8 cellular contexts compared by ENCODE assay signal in genomic region chr7:44847920-44848634, GRCh38. TPM values are rescaled to one million over a fixed set of nuclear protein-coding genes. Genes with fewer than 3 reads are reported as not detected.
DNase-seq lines count a peak whose midpoint lies in the region; ATAC-seq, FAIRE-seq and TF ChIP-seq lines count a peak whose summit lies in the region.

Gene H2AZ2 (minus strand): TSS chr7:44848087. CDS start chr7:44847971, 116 bp downstream.

- TF ChIP-seq CTCF in AG10803 (conservative IDR thresholded peaks at IDR 0.05; ENCODE audit: low read length) = no peak

- ATAC-seq in GM19043 (IDR thresholded peaks at IDR 0.05; ENCODE audit: low read depth, unreplicated experiment) (peak; percentile 87), HG03378 (IDR thresholded peaks at IDR 0.05; ENCODE audit: unreplicated experiment) (peak; percentile 88)

- peak within 1 kb of the TSS; percentile 89 for H3K4me3 ChIP-seq in AG10803 (ENCODE audit: low read length)

- peak; percentile 100 for DNase-seq in AG10803 (ENCODE audit: low read depth)
- DNase-seq in NCI-H460 (ENCODE audit: extremely low read depth, low read depth) = peak; percentile 100
- DNase-seq in activated CD4-positive, CD25-positive, alpha-beta regulatory T cell treated with anti-CD3 and anti-CD28 coated beads, Interleukin-2, amount 50 U/mL, for 72 hours = peak; percentile 100
- DNase-seq in cerebellar nuclear complex (lab: John Stamatoyannopoulos, UW) = peak; percentile 97
- DNase-seq in stimulated activated CD4-positive, alpha-beta T cell treated with anti-CD3 and anti-CD28 coated beads, Interleukin-12 subunit alpha, Interleukin-12 subunit beta, amount 100 ng/mL, for 4 hours = peak; percentile 100

- peak; percentile 49 for FAIRE-seq in islet of Langerhans (lab: Jason Lieb, UNC)

RNA-seq across cellular contexts. Expression of gene H2AZ2, which starts in this region (rescaled TPM):
- 194 and 220 TPM in 2 replicates for total RNA-seq in NCI-H460 (2014; rRNA removed; shearing (Covaris generic))
- polyA plus RNA-seq in NCI-H460 (2014; cell fraction: nucleus; rRNA removed) = 199 and 234 TPM in 2 replicates

Comparison
In these comparisons a context has a peak if more than half of its experiments do, and no peak if none do; other contexts are left out.
1. Peak in every context shown above with its lines: DNase-seq, ATAC-seq and H3K4me3 ChIP-seq.